In the genomic region with DNA sequence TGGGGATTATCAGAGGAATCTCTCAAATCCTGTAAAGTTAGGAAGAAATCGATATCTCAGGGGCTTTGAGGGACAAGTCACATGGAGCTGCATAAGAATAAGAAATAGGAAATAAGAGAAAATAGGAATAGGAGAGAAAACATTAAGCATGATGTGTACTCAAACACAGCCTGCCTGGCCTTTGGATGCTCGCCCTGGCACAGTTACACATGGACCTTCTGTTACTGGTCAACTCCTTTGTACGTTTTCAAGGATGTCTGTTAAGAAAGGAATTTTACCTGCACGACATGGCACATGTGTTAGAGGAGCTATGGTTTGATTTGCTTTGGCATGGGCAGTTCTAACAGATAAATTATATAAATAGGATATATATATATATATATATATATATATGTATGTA, we compare ENCODE assay signal across 5 cellular contexts.
"Had no signal": no experiment of that assay in that cellular context is flagged by ENCODE, and none has a peak within 500 bp of the region (broad histone marks: within the 10 kb centered on the region; RNA-seq: fewer than 3 reads in every experiment).

No MANE protein-coding gene starts in this region.

- DNase-seq: H9, HCEC 1CT, IMR-90 had no signal

- H3K4me3 ChIP-seq: GM23338, K562 had no signal

- ATAC-seq: GM23338, K562 had no signal
